In the genomic region with DNA sequence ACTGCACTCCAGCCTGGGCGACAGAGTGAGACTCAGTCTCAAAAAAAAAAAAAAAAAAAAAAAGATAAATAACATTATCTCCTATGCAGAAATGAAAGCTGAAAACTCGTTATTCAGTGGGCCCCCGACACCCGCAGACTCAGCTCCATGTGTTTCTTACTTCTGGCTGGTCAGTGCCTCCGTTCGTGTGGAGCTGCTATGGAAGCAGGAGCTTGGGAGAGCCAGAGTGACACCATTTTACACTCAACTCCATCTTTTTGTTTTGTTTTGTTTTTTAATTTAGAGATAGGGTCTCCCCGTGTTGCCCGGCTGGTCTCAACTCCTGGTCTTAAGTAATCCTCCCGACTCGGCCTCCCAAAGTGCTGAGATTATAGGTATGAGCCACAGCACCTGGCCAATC, we compare ENCODE assay signal across 19 cellular contexts. TPM values are rescaled to one million over a fixed set of nuclear protein-coding genes. Genes with fewer than 3 reads are reported as not detected.
"Had no signal": no experiment of that assay in that cellular context is flagged by ENCODE, and none has a peak within 500 bp of the region (broad histone marks: within the 10 kb centered on the region; RNA-seq: fewer than 3 reads in every experiment).

No MANE protein-coding gene starts in this region.

- H3K9me3 Mint-ChIP-seq: activated naive CD8-positive, alpha-beta T cell treated with anti-CD3 and anti-CD28 coated beads, Interleukin-2, amount 10 ng/mL, durations not matched to agents 7 days and 5 days; naive B cell; stimulated activated naive CD8-positive, alpha-beta T cell treated with anti-CD3 and anti-CD28 coated beads, Interleukin-15, amount 100 ng/mL, for 72 hours; T-helper 2 cell treated with Interferon-gamma antibody and Interleukin-4, amounts not matched to agents 5 μg/mL and 100 μg/mL, for 36 hours; WTC11 had no signal

- ATAC-seq: activated CD4-positive, alpha-beta T cell treated with anti-CD3 and anti-CD28 coated beads for 36 hours; psoas muscle; right cardiac atrium; stimulated activated naive CD8-positive, alpha-beta T cell treated with anti-CD3 and anti-CD28 coated beads, Interleukin-15, amount 100 ng/mL, for 72 hours; WTC11 had no signal

- H3K27me3 Mint-ChIP-seq: activated CD4-positive, alpha-beta T cell treated with anti-CD3 and anti-CD28 coated beads for 36 hours; stimulated activated naive CD8-positive, alpha-beta T cell treated with anti-CD3 and anti-CD28 coated beads, Interleukin-15, amount 100 ng/mL, for 72 hours had no signal

- H3K9me3 ChIP-seq: psoas muscle, suprapubic skin, upper lobe of left lung had no signal

- H3K36me3 ChIP-seq: suprapubic skin, upper lobe of left lung had no signal

- H3K4me1 ChIP-seq: psoas muscle had no signal

- H3K27ac ChIP-seq: psoas muscle, suprapubic skin had no signal

- H3K36me3 Mint-ChIP-seq: activated naive CD8-positive, alpha-beta T cell treated with anti-CD3 and anti-CD28 coated beads, Interleukin-2, amount 10 ng/mL, durations not matched to agents 7 days and 5 days; brain; WTC11 had no signal

- H3K4me1 Mint-ChIP-seq: activated CD4-positive, alpha-beta T cell treated with anti-CD3 and anti-CD28 coated beads for 36 hours; stimulated activated naive CD8-positive, alpha-beta T cell treated with anti-CD3 and anti-CD28 coated beads, Interleukin-15, amount 100 ng/mL, for 72 hours had no signal

- DNase-seq: activated CD4-positive, alpha-beta T cell treated with anti-CD3 and anti-CD28 coated beads for 36 hours; activated CD4-positive, alpha-beta T cell treated with anti-CD3 and anti-CD28 coated beads, Interleukin-2, amount 50 U/mL, for 48 hours; activated naive CD8-positive, alpha-beta T cell treated with anti-CD3 and anti-CD28 coated beads, Interleukin-2, amount 10 ng/mL, durations not matched to agents 7 days and 5 days; caudate nucleus; endodermal cell; erythroblast; naive B cell; psoas muscle; right cardiac atrium; stimulated activated CD4-positive, alpha-beta T cell treated with anti-CD3 and anti-CD28 coated beads, Interleukin-15, amount 100 ng/mL, for 24 hours; stimulated activated CD4-positive, alpha-beta T cell treated with anti-CD3 and anti-CD28 coated beads, Interleukin-2, amount 100 ng/mL, for 48 hours; stimulated activated naive CD8-positive, alpha-beta T cell treated with anti-CD3 and anti-CD28 coated beads, Interleukin-15, amount 100 ng/mL, for 72 hours; upper lobe of left lung had no signal

- H3K4me3 ChIP-seq: lung, psoas muscle, skin epidermis, suprapubic skin, upper lobe of left lung had no signal

- H3K4me3 Mint-ChIP-seq: activated CD4-positive, alpha-beta T cell treated with anti-CD3 and anti-CD28 coated beads for 36 hours; activated naive CD8-positive, alpha-beta T cell treated with anti-CD3 and anti-CD28 coated beads, Interleukin-2, amount 10 ng/mL, durations not matched to agents 7 days and 5 days; brain; endodermal cell; naive B cell; stimulated activated naive CD8-positive, alpha-beta T cell treated with anti-CD3 and anti-CD28 coated beads, Interleukin-15, amount 100 ng/mL, for 72 hours; T-helper 2 cell treated with Interferon-gamma antibody and Interleukin-4, amounts not matched to agents 5 μg/mL and 100 μg/mL, for 36 hours; WTC11 had no signal

- H3K27ac Mint-ChIP-seq: activated CD4-positive, alpha-beta T cell treated with anti-CD3 and anti-CD28 coated beads for 36 hours; activated naive CD8-positive, alpha-beta T cell treated with anti-CD3 and anti-CD28 coated beads, Interleukin-2, amount 10 ng/mL, durations not matched to agents 7 days and 5 days; endodermal cell; stimulated activated naive CD8-positive, alpha-beta T cell treated with anti-CD3 and anti-CD28 coated beads, Interleukin-15, amount 100 ng/mL, for 72 hours; T-helper 2 cell treated with Interferon-gamma antibody and Interleukin-4, amounts not matched to agents 5 μg/mL and 100 μg/mL, for 36 hours; WTC11 had no signal

- H3K27me3 ChIP-seq: suprapubic skin, upper lobe of left lung had no signal

RNA-seq across cellular contexts. Expression of gene PLEKHG6, which starts 13.3 kb away (rescaled TPM):
- total RNA-seq: activated CD4-positive, alpha-beta T cell treated with anti-CD3 and anti-CD28 coated beads for 36 hours; activated naive CD8-positive, alpha-beta T cell treated with anti-CD3 and anti-CD28 coated beads, Interleukin-2, amount 10 ng/mL, durations not matched to agents 7 days and 5 days; psoas muscle had no signal
